ENCODE assay signal across 8 cellular contexts in genomic region chr11:105719073-105719846, GRCh38.
DNase-seq lines count a peak whose midpoint lies in the region; ATAC-seq and TF ChIP-seq lines count a peak whose summit lies in the region.

No MANE protein-coding gene starts in this region.

- peak overlapping the region; percentile 62 for H3K27ac ChIP-seq in hepatocyte
- H3K27ac ChIP-seq in heart right ventricle = no peak overlapping the region
- H3K27ac ChIP-seq in testis = no peak overlapping the region

- H3K36me3 ChIP-seq in hepatocyte (replicated peaks; ENCODE audit: insufficient read depth, low read depth) = no peaks in the 10 kb centered on the region
- H3K36me3 ChIP-seq in heart right ventricle = no peaks in the 10 kb centered on the region
- no peaks in the 10 kb centered on the region for H3K36me3 ChIP-seq in testis (ENCODE audit: low read depth, missing control alignments)

- intact Hi-C loops in heart right ventricle (cut with DNase I) = no loop called here
- intact Hi-C loops in testis (cut with DNase I; ENCODE audit: low total_unique reads) = no loop called here

- no peak for TF ChIP-seq POLR2A in testis (IDR thresholded peaks at IDR 0.05)

- H3K4me3 ChIP-seq in hepatocyte (no peak overlapping the region), heart right ventricle (no peak overlapping the region), testis (no peak overlapping the region)

- no peaks in the 10 kb centered on the region for H3K9me3 ChIP-seq in hepatocyte (ENCODE audit: low read depth)
- H3K9me3 ChIP-seq in heart right ventricle = no peaks in the 10 kb centered on the region
- no peaks in the 10 kb centered on the region for H3K9me3 ChIP-seq in testis

- ATAC-seq in GM18907 (IDR thresholded peaks at IDR 0.05; ENCODE audit: unreplicated experiment) = peak; percentile 95
- ATAC-seq in HG02870 (IDR thresholded peaks at IDR 0.05; ENCODE audit: unreplicated experiment) = peak; percentile 91
- no peak for ATAC-seq in heart right ventricle

- peak; percentile 60 for DNase-seq in NCI-H345 treated with DMSO at 0.1 percent for 48 hours (lab: John Stamatoyannopoulos, UW; ENCODE audit: unreplicated experiment)
- DNase-seq in hepatocyte (ENCODE audit: low spot score) = peak; percentile 68
- no peak for DNase-seq in SIG-M5 treated with dmso at 0.1 percent for 504 hours (lab: John Stamatoyannopoulos, UW; ENCODE audit: unreplicated experiment)
- DNase-seq in activated CD4-positive, CD25-positive, alpha-beta regulatory T cell treated with anti-CD3 and anti-CD28 coated beads, Interleukin-2, amount 50 U/mL, for 72 hours = no peak
- no peak for DNase-seq in heart right ventricle
- no peak for DNase-seq in testis

- no peak overlapping the region for H3K4me2 ChIP-seq in hepatocyte

- H3K4me1 ChIP-seq in hepatocyte (ENCODE audit: insufficient read depth) (no peaks in the 10 kb centered on the region), heart right ventricle (no peaks in the 10 kb centered on the region), testis (no peaks in the 10 kb centered on the region)

- TF ChIP-seq CTCF in hepatocyte (IDR thresholded peaks at IDR 0.05; ENCODE audit: poor library complexity) (no peak), heart right ventricle (IDR thresholded peaks at IDR 0.05) (no peak), testis (IDR thresholded peaks at IDR 0.05) (no peak)

- H3K9me2 ChIP-seq in hepatocyte (replicated peaks; ENCODE audit: insufficient read depth) = no peaks in the 10 kb centered on the region

- WGBS in hepatocyte (ENCODE audit: low lambda C conversion rate, missing lambda C conversion rate) = 74% methylated on average over 12 of the region's 12 CpGs
- 84 to 88% methylated on average over 12 of the region's 12 CpGs for WGBS in heart right ventricle, 2 donors
- 80 to 82% methylated on average over 12 of the region's 12 CpGs for WGBS in testis, 2 donors

- H2AFZ ChIP-seq in hepatocyte = no peak overlapping the region

- H3K27me3 ChIP-seq in hepatocyte = no peaks in the 10 kb centered on the region
- H3K27me3 ChIP-seq in heart right ventricle = no peaks in the 10 kb centered on the region
- no peaks in the 10 kb centered on the region for H3K27me3 ChIP-seq in testis

- no peaks in the 10 kb centered on the region for H4K20me1 ChIP-seq in hepatocyte (ENCODE audit: insufficient read depth, poor library complexity, severe bottlenecking)

- no peaks in the 10 kb centered on the region for H3K79me2 ChIP-seq in hepatocyte

Comparison
In these comparisons a context has a peak if more than half of its experiments do, and no peak if none do; other contexts are left out.
1. ATAC-seq: peak in GM18907 (single experiment) and HG02870 (single experiment); none in heart right ventricle (0 of 8).
2. DNase-seq: peak in NCI-H345 treated with DMSO at 0.1 percent for 48 hours (single experiment) and hepatocyte (single experiment); none in SIG-M5 treated with dmso at 0.1 percent for 504 hours (single experiment), activated CD4-positive, CD25-positive, alpha-beta regulatory T cell treated with anti-CD3 and anti-CD28 coated beads, Interleukin-2, amount 50 U/mL, for 72 hours (single experiment), heart right ventricle (0 of 2) and testis (single experiment).